ENCODE assay signal across 8 cellular contexts in genomic region chr13:19864018-19864338, GRCh38. TPM values are rescaled to one million over a fixed set of nuclear protein-coding genes. Genes with fewer than 3 reads are reported as not detected.
A peak's percentile ranks its signal among the peaks of the same experiment; 100 is the strongest.
DNase-seq lines count a peak whose midpoint lies in the region; ATAC-seq and TF ChIP-seq lines count a peak whose summit lies in the region.

No MANE protein-coding gene starts in this region.

- intact Hi-C loops in left ventricle myocardium superior (cut with micrococcal nuclease): no loop called here

- 0 to 2% (median 1%) methylated on average over 20 to 28 of the region's 28 CpGs for WGBS in adipose tissue, 3 donors

- in situ Hi-C loops in Caki2 (cut with HindIII; ENCODE audit: low pct_unique_long_range_greater_than_20kb, low sequenced_read_pairs): no loop called here

- peak overlapping the region; percentile 60 for H3K4me3 ChIP-seq in retinal pigment epithelial cell (ENCODE audit: low read length)

- DNase-seq in Caki2 (ENCODE audit: low read depth) (peak; percentile 83), RPMI7951 (ENCODE audit: low read depth) (peak; percentile 80), left ventricle myocardium superior (peak; percentile 85), retinal pigment epithelial cell (ENCODE audit: low read depth) (no peak), NCI-H2107 (lab: John Stamatoyannopoulos, UW) (no peak)

- peak overlapping the region; percentile 99 for H3K27ac ChIP-seq in adipose tissue (ENCODE audit: low read depth, low read length)

- ATAC-seq in GM19452 (IDR thresholded peaks at IDR 0.05; ENCODE audit: unreplicated experiment): peak; percentile 36
- peak; percentile 17 for ATAC-seq in HG03520 (IDR thresholded peaks at IDR 0.05; ENCODE audit: unreplicated experiment)
- ATAC-seq in left ventricle myocardium superior: peak; percentile 43

- no peak for TF ChIP-seq CTCF in retinal pigment epithelial cell (conservative IDR thresholded peaks at IDR 0.05; ENCODE audit: low read depth, low read length)

RNA-seq across cellular contexts. Expression of gene ZMYM5, which starts 0.5 kb away (rescaled TPM):
- 3.3 and 4.5 TPM in 2 replicates for total RNA-seq in Caki2 (2014; rRNA removed; shearing (Covaris generic); ENCODE audit: low replicate concordance)
- total RNA-seq in RPMI7951 (2014; rRNA removed; shearing (Covaris generic)): 10.2 and 13.2 TPM in 2 replicates
- polyA plus RNA-seq in adipose tissue: 1 to 10 TPM; 4.2 to 7.6 (median 6.6) TPM
- 6.4 TPM for total RNA-seq in left ventricle myocardium superior

Comparison
In these comparisons a context has a peak if more than half of its experiments do, and no peak if none do; other contexts are left out.
1. DNase-seq: peak in Caki2 (single experiment), RPMI7951 (single experiment) and left ventricle myocardium superior (single experiment); none in retinal pigment epithelial cell (single experiment) and NCI-H2107 (single experiment).
2. Peak in every context shown above with its lines, with median percentiles within 50 percentile points of each other: ATAC-seq.